ENCODE assay signal across 23 cellular contexts in the genomic region with DNA sequence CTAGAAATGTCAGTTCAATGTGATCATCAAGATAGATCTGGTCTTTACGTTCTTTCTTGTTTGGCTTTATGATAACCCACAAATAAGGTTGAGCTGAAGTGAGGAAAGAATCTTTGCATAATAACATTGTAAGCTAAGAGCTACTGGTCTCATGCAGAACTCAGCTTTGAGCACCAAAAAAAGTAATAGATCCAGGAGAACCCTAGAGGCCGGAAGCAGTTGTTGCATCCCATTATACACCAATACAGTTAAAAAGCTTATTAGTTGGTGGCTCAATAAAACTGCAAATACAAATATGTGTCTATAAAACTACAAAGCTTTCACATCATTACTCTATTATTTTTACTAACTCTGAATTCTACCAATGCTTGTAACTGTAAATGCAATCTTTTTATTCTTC.
DNase-seq lines count a peak whose midpoint lies in the region; ATAC-seq and TF ChIP-seq lines count a peak whose summit lies in the region.
"Had no signal": no experiment of that assay in that cellular context is flagged by ENCODE, and none has a peak within 500 bp of the region (broad histone marks: within the 10 kb centered on the region; RNA-seq: fewer than 3 reads in every experiment).

No MANE protein-coding gene starts in this region.

- H3K4me1 Mint-ChIP-seq in chondrocyte (ENCODE audit: low read depth), result no peaks in the 10 kb centered on the region
- H3K4me1 Mint-ChIP-seq: activated CD4-positive, alpha-beta T cell treated with anti-CD3 and anti-CD28 coated beads for 36 hours; activated naive CD8-positive, alpha-beta T cell treated with anti-CD3 and anti-CD28 coated beads for 36 hours; memory B cell; naive B cell; stimulated activated memory B cell treated with anti-CD40 and anti-IgM and Interleukin-4, amounts not matched to agents 10 μg/mL and 1 μg/mL and 100 μg/mL, for 72 hours had no signal

- no peak overlapping the region for H2BK5ac ChIP-seq in mesendoderm (ENCODE audit: low read length)

- no peak overlapping the region for H4K8ac ChIP-seq in mesendoderm (ENCODE audit: low read depth, low read length)

- no TSS peak for BruUV-seq in HCT116 (replicated peaks; lab: Mats Ljungman, UMichigan)

- no peak overlapping the region for H3K18ac ChIP-seq in mesendoderm (ENCODE audit: low read length)

- WGBS in mesendoderm (ENCODE audit: extremely low coverage, insufficient coverage, low lambda C conversion rate), result no CpG with 5 or more reads among the region's 2 CpGs

- no peak for TF ChIP-seq POLR2A in HCT116 (IDR thresholded peaks at IDR 0.05; ENCODE audit: borderline replicate concordance, extremely low read depth, insufficient read depth, insufficient read length)

- CTCF ChIA-PET in HCT116 (lab: Charles Lee), result no interaction called here

- H3K9me3 ChIP-seq in HCT116 (ENCODE audit: control insufficient read depth in 1 of 2, insufficient read depth in 1 of 2, low read depth in 1 of 2, low read length in 2 of 2), result no peaks in the 10 kb centered on the region
- H3K9me3 ChIP-seq: HAP-1, testis had no signal

- no peaks in the 10 kb centered on the region for H3K4me1 ChIP-seq in HCT116 (ENCODE audit: control insufficient read depth in 1 of 2, insufficient read depth in 2 of 2, low read length in 2 of 2)
- H3K4me1 ChIP-seq in mesendoderm (ENCODE audit: control insufficient read depth, low read depth, low read length), result no peaks in the 10 kb centered on the region
- H3K4me1 ChIP-seq: parathyroid adenoma, testis had no signal

- no peak overlapping the region for H3K4me3 Mint-ChIP-seq in chondrocyte (ENCODE audit: unreplicated experiment)
- H3K4me3 Mint-ChIP-seq: activated CD4-positive, alpha-beta T cell treated with anti-CD3 and anti-CD28 coated beads for 36 hours; activated naive CD8-positive, alpha-beta T cell treated with anti-CD3 and anti-CD28 coated beads for 36 hours; CD4-positive, alpha-beta T cell; memory B cell; naive B cell; stimulated activated memory B cell treated with anti-CD40 and anti-IgM and Interleukin-4, amounts not matched to agents 10 μg/mL and 1 μg/mL and 100 μg/mL, for 72 hours had no signal

- H3K56ac ChIP-seq in mesendoderm (ENCODE audit: low read length), result no peak overlapping the region

- intact Hi-C loops in HCT116 (cut with micrococcal nuclease), result no loop called here

- RAD21 ChIA-PET in HCT116 (lab: Charles Lee; ENCODE audit: low non-redundant PET in 1 of 2, low total read pairs in 2 of 2, uncharacterized antibody in 2 of 2, unreplicated experiment in 2 of 2), result no interaction called here

- POLR2A ChIA-PET in HCT116 (lab: Charles Lee), result no interaction called here

- no peak overlapping the region for H3K4ac ChIP-seq in mesendoderm (ENCODE audit: low read depth, low read length)

- no peak overlapping the region for H2BK15ac ChIP-seq in mesendoderm (replicated peaks; ENCODE audit: low read depth)

- no peaks in the 10 kb centered on the region for H3K79me1 ChIP-seq in mesendoderm (ENCODE audit: low read length)

- DNase-seq in HCT116 (ENCODE audit: low read depth, low spot score) (no peak), chondrocyte (ENCODE audit: low spot score) (no peak), mesendoderm (peak; percentile 11), NCI-H2081 (lab: John Stamatoyannopoulos, UW) (no peak)
- DNase-seq in activated T-cell treated with anti-CD3 and anti-CD28 coated beads, Interleukin-2, amount 50 U/mL, for 1 hour, result no peak
- DNase-seq: activated CD4-positive, alpha-beta T cell treated with anti-CD3 and anti-CD28 coated beads for 36 hours; activated naive CD8-positive, alpha-beta T cell treated with anti-CD3 and anti-CD28 coated beads for 36 hours; CD4-positive, alpha-beta T cell; cortex of kidney; DMS 273 treated with DMSO at 0.1 percent for 48 hours; foreskin melanocyte; GF-D8; hippocampal formation; naive B cell; Right ventricle myocardium superior; testis had no signal

- H3K27me3 ChIP-seq in HCT116 (ENCODE audit: insufficient read depth, low read length), result no peaks in the 10 kb centered on the region
- no peaks in the 10 kb centered on the region for H3K27me3 ChIP-seq in mesendoderm (ENCODE audit: insufficient read depth, low read length, poor library complexity)
- H3K27me3 ChIP-seq: testis had no signal

- H3K27ac ChIP-seq in C4-2B, result no peak overlapping the region
- no peak overlapping the region for H3K27ac ChIP-seq in HCT116 (ENCODE audit: low read depth, low read length)
- no peak overlapping the region for H3K27ac ChIP-seq in mesendoderm (ENCODE audit: low read depth, low read length)
- H3K27ac ChIP-seq: parathyroid adenoma, testis had no signal

- H4K5ac ChIP-seq in mesendoderm (ENCODE audit: low read length), result no peak overlapping the region

- no peaks in the 10 kb centered on the region for H3K36me3 Mint-ChIP-seq in chondrocyte (ENCODE audit: low read depth)
- H3K36me3 Mint-ChIP-seq: activated naive CD8-positive, alpha-beta T cell treated with anti-CD3 and anti-CD28 coated beads for 36 hours; memory B cell; naive B cell; stimulated activated memory B cell treated with anti-CD40 and anti-IgM and Interleukin-4, amounts not matched to agents 10 μg/mL and 1 μg/mL and 100 μg/mL, for 72 hours had no signal

- H3K9ac ChIP-seq in HCT116 (ENCODE audit: low read length) (no peak overlapping the region), mesendoderm (ENCODE audit: low read length) (no peak overlapping the region)
- H3K9ac ChIP-seq: parathyroid adenoma had no signal

- H3K36me3 ChIP-seq in HCT116 (ENCODE audit: control insufficient read depth in 1 of 2, insufficient read depth in 2 of 2, low read length in 2 of 2) (no peaks in the 10 kb centered on the region), mesendoderm (ENCODE audit: control insufficient read depth, insufficient read depth, low read length) (no peaks in the 10 kb centered on the region)
- H3K36me3 ChIP-seq: HAP-1 had no signal

- TF ChIP-seq CTCF in C4-2B (conservative IDR thresholded peaks at IDR 0.05) (peak; percentile 23; the same call in 1 of the 2 replicates), HCT116 (IDR thresholded peaks at IDR 0.05 in 2 of 3, conservative IDR thresholded peaks at IDR 0.05 in 1 of 3; ENCODE audit: borderline replicate concordance in 1 of 3, insufficient read depth in 1 of 3, low read depth in 2 of 3, low read length in 2 of 3) (peak in 2 of 3 experiments; percentile 30 to 49; a peak in 4 of 6 replicates), chondrocyte (IDR thresholded peaks at IDR 0.05) (peak; percentile 26)

- no peak overlapping the region for H3K27ac Mint-ChIP-seq in chondrocyte (ENCODE audit: unreplicated experiment)
- H3K27ac Mint-ChIP-seq: activated CD4-positive, alpha-beta T cell treated with anti-CD3 and anti-CD28 coated beads for 36 hours; activated naive CD8-positive, alpha-beta T cell treated with anti-CD3 and anti-CD28 coated beads for 36 hours; CD4-positive, alpha-beta T cell; memory B cell; naive B cell; stimulated activated memory B cell treated with anti-CD40 and anti-IgM and Interleukin-4, amounts not matched to agents 10 μg/mL and 1 μg/mL and 100 μg/mL, for 72 hours had no signal

- no peak overlapping the region for H3K4me3 ChIP-seq in HCT116 (replicated peaks in 1 of 2; ENCODE audit: low read depth in 1 of 2, low read length in 2 of 2)
- H3K4me3 ChIP-seq in mesendoderm (ENCODE audit: low read length), result no peak overlapping the region
- H3K4me3 ChIP-seq: HAP-1, testis had no signal

- H2BK120ac ChIP-seq in mesendoderm (ENCODE audit: low read depth, low read length), result no peak overlapping the region

- H3K27me3 Mint-ChIP-seq in chondrocyte (ENCODE audit: low read depth), result no peaks in the 10 kb centered on the region
- H3K27me3 Mint-ChIP-seq: activated CD4-positive, alpha-beta T cell treated with anti-CD3 and anti-CD28 coated beads for 36 hours; activated naive CD8-positive, alpha-beta T cell treated with anti-CD3 and anti-CD28 coated beads for 36 hours; CD4-positive, alpha-beta T cell; memory B cell; naive B cell; stimulated activated memory B cell treated with anti-CD40 and anti-IgM and Interleukin-4, amounts not matched to agents 10 μg/mL and 1 μg/mL and 100 μg/mL, for 72 hours had no signal

- no peaks in the 10 kb centered on the region for H4K20me1 ChIP-seq in HCT116 (ENCODE audit: insufficient read depth)

- H3K9me2 ChIP-seq in HCT116 (ENCODE audit: insufficient read depth), result no peaks in the 10 kb centered on the region

- H3K23ac ChIP-seq in mesendoderm (ENCODE audit: low read length), result no peak overlapping the region

- TF ChIP-seq RAD21 in HCT116 (IDR thresholded peaks at IDR 0.05; ENCODE audit: low read depth), result 0 out of 2 replicates have a peak, but pooled peaks have one; percentile 3

- H3K79me2 ChIP-seq in HCT116 (ENCODE audit: insufficient read depth, low read length) (no peaks in the 10 kb centered on the region), mesendoderm (ENCODE audit: control insufficient read depth, insufficient read depth, low read length) (no peaks in the 10 kb centered on the region)
- H3K79me2 ChIP-seq: parathyroid adenoma had no signal

- H3K4me2 ChIP-seq in HCT116 (ENCODE audit: low read length), result no peak overlapping the region
- H3K4me2 ChIP-seq in mesendoderm (ENCODE audit: low read length), result no peak overlapping the region

- ATAC-seq in HCT116, result no peak; the same call in 1 of the 2 replicates
- ATAC-seq in GM21390 (IDR thresholded peaks at IDR 0.05; ENCODE audit: unreplicated experiment), result no peak
- ATAC-seq in GM21367 (IDR thresholded peaks at IDR 0.05; ENCODE audit: unreplicated experiment), result no peak
- ATAC-seq: activated CD4-positive, alpha-beta T cell treated with anti-CD3 and anti-CD28 coated beads for 36 hours; stimulated activated memory B cell treated with anti-CD40 and anti-IgM and Interleukin-4, amounts not matched to agents 10 μg/mL and 1 μg/mL and 100 μg/mL, for 72 hours had no signal

- no peaks in the 10 kb centered on the region for H3K9me3 Mint-ChIP-seq in chondrocyte (ENCODE audit: low read depth)
- H3K9me3 Mint-ChIP-seq: activated naive CD8-positive, alpha-beta T cell treated with anti-CD3 and anti-CD28 coated beads for 36 hours had no signal

- H2AK5ac ChIP-seq in mesendoderm (ENCODE audit: low read length), result no peak overlapping the region

- no peak overlapping the region for H2AFZ ChIP-seq in HCT116 (ENCODE audit: low read depth, low read length, poor library complexity, severe bottlenecking)
- H2AFZ ChIP-seq: parathyroid adenoma had no signal

TF ChIP-seq in HCT116, 20 proteins besides CTCF, POLR2A, EP300 and RAD21 (continues in another document):
- TF ChIP-seq ELF1 (IDR thresholded peaks at IDR 0.05; ENCODE audit: borderline replicate concordance, low read depth), result no peak
- no peak for TF ChIP-seq EGR1 (IDR thresholded peaks at IDR 0.05; ENCODE audit: low read depth)
- TF ChIP-seq, protein P1, sequence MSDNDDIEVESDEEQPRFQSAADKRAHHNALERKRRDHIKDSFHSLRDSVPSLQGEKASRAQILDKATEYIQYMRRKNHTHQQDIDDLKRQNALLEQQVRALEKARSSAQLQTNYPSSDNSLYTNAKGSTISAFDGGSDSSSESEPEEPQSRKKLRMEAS (IDR thresholded peaks at IDR 0.05), result no peak
- TF ChIP-seq EZH2 (IDR thresholded peaks at IDR 0.05), result no peak
